Comparison of ENCODE assay signal across 22 cellular contexts in genomic region chr3:126750760-126751129, GRCh38. TPM values are rescaled to one million over a fixed set of nuclear protein-coding genes. Genes with fewer than 3 reads are reported as not detected.
DNase-seq lines count a peak whose midpoint lies in the region; ATAC-seq and TF ChIP-seq lines count a peak whose summit lies in the region.
"Had no signal": no experiment of that assay in that cellular context is flagged by ENCODE, and none has a peak within 500 bp of the region (broad histone marks: within the 10 kb centered on the region; RNA-seq: fewer than 3 reads in every experiment).

No MANE protein-coding gene starts in this region.

- H3K4me1 Mint-ChIP-seq in GM23338 (peaks cover 47% of the 10 kb centered on the region), nephron progenitor cell (peaks cover 71% of the 10 kb centered on the region)

- H3K27me3 ChIP-seq in GM23338 (ENCODE audit: insufficient read depth), result no peaks in the 10 kb centered on the region
- H3K27me3 ChIP-seq: gastrocnemius medialis had no signal

- H3K4me2 ChIP-seq in GM23338, result peak overlapping the region; percentile 8; the same call in 1 of the 2 replicates
- H3K4me2 ChIP-seq: smooth muscle cell had no signal

- H3F3A ChIP-seq in GM23338 (replicated peaks; ENCODE audit: low read depth), result no peaks in the 10 kb centered on the region

- H3K27ac ChIP-seq in GM23338 (ENCODE audit: low read depth), result peak overlapping the region; percentile 87
- no peak overlapping the region for H3K27ac ChIP-seq in coronary artery
- H3K27ac ChIP-seq: gastrocnemius medialis had no signal

- no peak overlapping the region for H2AFZ ChIP-seq in GM23338

- no peak overlapping the region for H3K4me3 ChIP-seq in GM23338
- no peak overlapping the region for H3K4me3 ChIP-seq in coronary artery
- H3K4me3 ChIP-seq: gastrocnemius medialis, smooth muscle cell had no signal

- H3K27me3 Mint-ChIP-seq in GM23338 (ENCODE audit: insufficient read depth, low read depth, poor library complexity) (peaks cover 12% of the 10 kb centered on the region), nephron progenitor cell (ENCODE audit: low read depth, poor library complexity) (no peaks in the 10 kb centered on the region)
- H3K27me3 Mint-ChIP-seq: activated naive CD8-positive, alpha-beta T cell treated with anti-CD3 and anti-CD28 coated beads for 36 hours; CD4-positive, CD25-positive, alpha-beta regulatory T cell; naive B cell had no signal

- no peaks in the 10 kb centered on the region for H3K9me3 Mint-ChIP-seq in GM23338
- H3K9me3 Mint-ChIP-seq in nephron progenitor cell, result no peaks in the 10 kb centered on the region
- H3K9me3 Mint-ChIP-seq: activated naive CD8-positive, alpha-beta T cell treated with anti-CD3 and anti-CD28 coated beads for 36 hours; activated T-helper 1 cell treated with anti-CD3 and anti-CD28 coated beads, Interleukin-12 subunit alpha, Interleukin-12 subunit beta, Interleukin-2, Interleukin-4 antibody, amounts not matched to agents 30 ng/mL and 10 ng/mL and 1 ng/mL, durations not matched to agents 14 hours and 24 hours and 36 hours; CD4-positive, CD25-positive, alpha-beta regulatory T cell; naive B cell; T-helper 1 cell treated with Interleukin-12 subunit alpha and Interleukin-12 subunit beta and Interleukin-4 antibody, amounts not matched to agents 30 μg/mL and 1 μg/mL, for 36 hours had no signal

- H4K20me1 ChIP-seq in GM23338 (replicated peaks; ENCODE audit: insufficient read depth), result no peaks in the 10 kb centered on the region; the same call in 1 of the 2 replicates

- peaks cover 22% of the 10 kb centered on the region for H3K4me1 ChIP-seq in GM23338 (ENCODE audit: insufficient read depth)

- ATAC-seq in GM23338 (no peak; the same call in 2 of the 3 replicates), GM18519 (IDR thresholded peaks at IDR 0.05; ENCODE audit: low FRiP score, unreplicated experiment) (no peak), HG03135 (IDR thresholded peaks at IDR 0.05; ENCODE audit: unreplicated experiment) (no peak)
- ATAC-seq: gastrocnemius medialis, Right ventricle myocardium inferior had no signal

- H3K4me3 Mint-ChIP-seq in GM23338, result peak overlapping the region; percentile 25; the same call in 1 of the 3 replicates
- H3K4me3 Mint-ChIP-seq in nephron progenitor cell, result no peak overlapping the region
- H3K4me3 Mint-ChIP-seq: activated naive CD8-positive, alpha-beta T cell treated with anti-CD3 and anti-CD28 coated beads for 36 hours; activated T-helper 1 cell treated with anti-CD3 and anti-CD28 coated beads, Interleukin-12 subunit alpha, Interleukin-12 subunit beta, Interleukin-2, Interleukin-4 antibody, amounts not matched to agents 30 ng/mL and 10 ng/mL and 1 ng/mL, durations not matched to agents 14 hours and 24 hours and 36 hours; CD4-positive, CD25-positive, alpha-beta regulatory T cell; naive B cell; T-helper 1 cell treated with Interleukin-12 subunit alpha and Interleukin-12 subunit beta and Interleukin-4 antibody, amounts not matched to agents 30 μg/mL and 1 μg/mL, for 36 hours had no signal

- DNase-seq in GM23338 (ENCODE audit: low spot score) (peak; percentile 40), NCI-H82 (lab: John Stamatoyannopoulos, UW) (peak; percentile 79), coronary artery (ENCODE audit: low spot score) (peak; percentile 49), nephron progenitor cell (peak; percentile 53), anterior cingulate cortex (lab: John Stamatoyannopoulos, UW) (no peak)
- DNase-seq in activated CD4-positive, alpha-beta T cell treated with anti-CD3 and anti-CD28 coated beads for 48 hours, result no peak
- DNase-seq: activated CD4-positive, CD25-positive, alpha-beta regulatory T cell; activated naive CD8-positive, alpha-beta T cell treated with anti-CD3 and anti-CD28 coated beads for 36 hours; CD4-positive, CD25-positive, alpha-beta regulatory T cell; erythroblast; gastrocnemius medialis; H7; naive B cell; NCI-H1417; stimulated activated CD4-positive, alpha-beta T cell treated with anti-CD3 and anti-CD28 coated beads, Interleukin-4, amount 100 ng/mL, for 4 hours; substantia nigra had no signal

- TF ChIP-seq CTCF in GM23338 (conservative IDR thresholded peaks at IDR 0.05; ENCODE audit: low read depth in 2 of 2), result no peak
- TF ChIP-seq CTCF in coronary artery (IDR thresholded peaks at IDR 0.05), result no peak
- TF ChIP-seq CTCF in nephron progenitor cell (IDR thresholded peaks at IDR 0.05), result no peak

- H3K36me3 Mint-ChIP-seq in GM23338 (ENCODE audit: low read depth) (peaks cover 7% of the 10 kb centered on the region; the same call in 1 of the 3 replicates), nephron progenitor cell (ENCODE audit: low read depth) (no peaks in the 10 kb centered on the region)
- H3K36me3 Mint-ChIP-seq: naive B cell had no signal

- no peaks in the 10 kb centered on the region for H3K9me2 ChIP-seq in GM23338 (ENCODE audit: insufficient read depth)

- peak overlapping the region; percentile 85 for H3K27ac Mint-ChIP-seq in GM23338
- peak overlapping the region; percentile 96 for H3K27ac Mint-ChIP-seq in nephron progenitor cell
- H3K27ac Mint-ChIP-seq: activated naive CD8-positive, alpha-beta T cell treated with anti-CD3 and anti-CD28 coated beads for 36 hours; activated T-helper 1 cell treated with anti-CD3 and anti-CD28 coated beads, Interleukin-12 subunit alpha, Interleukin-12 subunit beta, Interleukin-2, Interleukin-4 antibody, amounts not matched to agents 30 ng/mL and 10 ng/mL and 1 ng/mL, durations not matched to agents 14 hours and 24 hours and 36 hours; T-helper 1 cell treated with Interleukin-12 subunit alpha and Interleukin-12 subunit beta and Interleukin-4 antibody, amounts not matched to agents 30 μg/mL and 1 μg/mL, for 36 hours had no signal

- peaks cover 15% of the 10 kb centered on the region for H3K79me2 ChIP-seq in GM23338 (replicated peaks; ENCODE audit: insufficient read depth)

- no peaks in the 10 kb centered on the region for H3K36me3 ChIP-seq in GM23338 (ENCODE audit: insufficient read depth)
- H3K36me3 ChIP-seq: gastrocnemius medialis had no signal

TF ChIP-seq in GM23338, 12 proteins besides CTCF, POLR2A, EP300 and RAD21 (continues in another document):
- TF ChIP-seq CREB1 (CRISPR knock-in tag; IDR thresholded peaks at IDR 0.05; ENCODE audit: low read depth), result no peak
- TF ChIP-seq ZNF331 (CRISPR knock-in tag; IDR thresholded peaks at IDR 0.05; ENCODE audit: low read depth), result no peak
- no peak for TF ChIP-seq EZH2phosphoT487 (IDR thresholded peaks at IDR 0.05; ENCODE audit: unreplicated experiment)
- TF ChIP-seq REST (IDR thresholded peaks at IDR 0.05; ENCODE audit: unreplicated experiment), result no peak

RNA-seq across cellular contexts. Expression of gene CHCHD6, which starts 46.7 kb away (rescaled TPM):
- 27.1 and 28.8 TPM in 2 replicates for total RNA-seq in GM23338 (2014; rRNA removed; shearing (Covaris generic))
- 42.9 and 43.0 TPM in 2 replicates for polyA plus RNA-seq in GM23338 (2016; fragmentation: Nextera tagmentation; extraction: Ambion mirVana)

Comparison
In these comparisons a context has a peak if more than half of its experiments do, and no peak if none do; other contexts are left out.
1. DNase-seq: peak in GM23338 (single experiment), NCI-H82 (single experiment), coronary artery (single experiment) and nephron progenitor cell (single experiment); none in anterior cingulate cortex (0 of 58) and activated CD4-positive, alpha-beta T cell treated with anti-CD3 and anti-CD28 coated beads for 48 hours (single experiment).